ENCODE assay signal across 17 cellular contexts in the genomic region with DNA sequence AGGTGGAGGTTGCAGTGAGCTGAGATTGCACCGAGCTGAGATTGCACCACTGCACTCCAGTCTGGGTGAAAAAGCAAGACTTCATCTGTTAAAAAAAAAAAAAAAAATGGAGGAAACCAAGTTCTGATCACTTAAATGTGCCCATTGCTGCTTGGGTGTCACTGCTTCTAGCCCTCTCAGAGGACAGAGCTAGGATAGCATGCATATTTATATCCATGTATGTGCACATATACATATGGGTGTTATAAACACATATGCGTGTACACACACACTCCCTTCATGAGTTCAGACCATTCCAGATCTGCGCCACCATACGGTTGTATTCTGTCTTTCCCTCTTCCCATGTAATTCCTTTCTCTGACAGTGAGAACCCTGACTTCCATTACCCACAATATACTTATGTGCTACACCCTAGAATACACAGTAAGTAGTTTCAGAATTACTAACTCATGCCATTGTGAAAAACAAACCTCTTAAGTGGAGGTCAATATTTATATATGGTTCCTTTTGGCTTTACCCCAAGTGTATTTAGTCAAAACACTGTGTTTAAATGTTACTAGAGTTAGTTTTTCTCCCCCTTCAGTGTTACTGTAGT.
DNase-seq lines count a peak whose midpoint lies in the region; ATAC-seq and TF ChIP-seq lines count a peak whose summit lies in the region.
"Had no signal": no experiment of that assay in that cellular context is flagged by ENCODE, and none has a peak within 500 bp of the region (broad histone marks: within the 10 kb centered on the region; RNA-seq: fewer than 3 reads in every experiment).

No MANE protein-coding gene starts in this region.

- H3K4me3 ChIP-seq in upper lobe of right lung: no peak overlapping the region
- H3K4me3 ChIP-seq: psoas muscle, uterus had no signal

- no peaks in the 10 kb centered on the region for H3K9me3 ChIP-seq in upper lobe of right lung
- H3K9me3 ChIP-seq: psoas muscle, uterus had no signal

- intact Hi-C loops in upper lobe of right lung (cut with DNase I): no loop called here

- H3K27me3 ChIP-seq in upper lobe of right lung: no peaks in the 10 kb centered on the region
- H3K27me3 ChIP-seq: uterus had no signal

- H3K27ac Mint-ChIP-seq in activated CD8-positive, alpha-beta memory T cell treated with anti-CD3 and anti-CD28 coated beads, Interleukin-2, amount 10 ng/mL, durations not matched to agents 7 days and 5 days: peak overlapping the region; percentile 23
- H3K27ac Mint-ChIP-seq: activated CD4-positive, alpha-beta T cell treated with anti-CD3 and anti-CD28 coated beads, Interleukin-2, amount 10 ng/mL, durations not matched to agents 7 days and 5 days; T-helper 1 cell treated with Interleukin-12 subunit alpha and Interleukin-12 subunit beta and Interleukin-4 antibody, amounts not matched to agents 30 μg/mL and 1 μg/mL, for 36 hours had no signal

- no peak for DNase-seq in activated CD8-positive, alpha-beta memory T cell treated with anti-CD3 and anti-CD28 coated beads, Interleukin-2, amount 10 ng/mL, durations not matched to agents 7 days and 5 days
- no peak for DNase-seq in activated CD8-positive, alpha-beta memory T cell treated with anti-CD3 and anti-CD28 coated beads, Interleukin-2, amount 50 U/mL, for 48 hours
- DNase-seq in NCI-H345 treated with DMSO at 0.1 percent for 48 hours (lab: John Stamatoyannopoulos, UW; ENCODE audit: unreplicated experiment): peak; percentile 6
- DNase-seq in upper lobe of right lung: no peak
- DNase-seq in omental fat pad (ENCODE audit: low spot score): no peak
- DNase-seq: activated CD4-positive, alpha-beta T cell treated with anti-CD3 and anti-CD28 coated beads, Interleukin-2, amount 10 ng/mL, durations not matched to agents 7 days and 5 days; activated effector memory CD4-positive, alpha-beta T cell treated with Interleukin-2 at 50 U/mL for 16 hours; Calu3; foreskin fibroblast; NCI-H446; psoas muscle; stimulated activated CD8-positive, alpha-beta memory T cell treated with anti-CD3 and anti-CD28 coated beads, Interleukin-4, amount 100 ng/mL, for 48 hours; uterus had no signal

- no peaks in the 10 kb centered on the region for H3K27me3 Mint-ChIP-seq in activated CD8-positive, alpha-beta memory T cell treated with anti-CD3 and anti-CD28 coated beads, Interleukin-2, amount 10 ng/mL, durations not matched to agents 7 days and 5 days
- H3K27me3 Mint-ChIP-seq: activated CD4-positive, alpha-beta T cell treated with anti-CD3 and anti-CD28 coated beads, Interleukin-2, amount 10 ng/mL, durations not matched to agents 7 days and 5 days had no signal

- H3K4me1 Mint-ChIP-seq in activated CD8-positive, alpha-beta memory T cell treated with anti-CD3 and anti-CD28 coated beads, Interleukin-2, amount 10 ng/mL, durations not matched to agents 7 days and 5 days: peaks cover 18% of the 10 kb centered on the region

- H3K4me1 ChIP-seq in upper lobe of right lung: no peaks in the 10 kb centered on the region

- peak; percentile 62 for ATAC-seq in activated CD8-positive, alpha-beta memory T cell treated with anti-CD3 and anti-CD28 coated beads, Interleukin-2, amount 10 ng/mL, durations not matched to agents 7 days and 5 days
- peak; percentile 88 for ATAC-seq in HG02884 (IDR thresholded peaks at IDR 0.05; ENCODE audit: unreplicated experiment)
- peak; percentile 62 for ATAC-seq in upper lobe of right lung
- no peak for ATAC-seq in HG03159 (IDR thresholded peaks at IDR 0.05; ENCODE audit: unreplicated experiment)
- no peak for ATAC-seq in omental fat pad (ENCODE audit: low FRiP score)
- no peak for ATAC-seq in GM18520 (IDR thresholded peaks at IDR 0.05; ENCODE audit: unreplicated experiment)
- ATAC-seq: psoas muscle had no signal

- CTCF ChIA-PET in activated CD8-positive, alpha-beta memory T cell treated with anti-CD3 and anti-CD28 coated beads, Interleukin-2, amount 10 ng/mL, durations not matched to agents 7 days and 5 days (lab: Charles Lee): interaction anchor here (0.7 kb wide), 1 partner anchor 33 kb away, joined by 3 read pairs; no protein-coding TSS in a partner anchor

- H3K9me3 Mint-ChIP-seq in activated CD8-positive, alpha-beta memory T cell treated with anti-CD3 and anti-CD28 coated beads, Interleukin-2, amount 10 ng/mL, durations not matched to agents 7 days and 5 days (ENCODE audit: low read depth): no peaks in the 10 kb centered on the region
- H3K9me3 Mint-ChIP-seq: activated CD4-positive, alpha-beta T cell treated with anti-CD3 and anti-CD28 coated beads, Interleukin-2, amount 10 ng/mL, durations not matched to agents 7 days and 5 days; T-helper 1 cell treated with Interleukin-12 subunit alpha and Interleukin-12 subunit beta and Interleukin-4 antibody, amounts not matched to agents 30 μg/mL and 1 μg/mL, for 36 hours had no signal

- TF ChIP-seq CTCF in upper lobe of right lung (IDR thresholded peaks at IDR 0.05): no peak
- TF ChIP-seq CTCF in omental fat pad (IDR thresholded peaks at IDR 0.05): no peak

- H3K4me3 Mint-ChIP-seq in activated CD8-positive, alpha-beta memory T cell treated with anti-CD3 and anti-CD28 coated beads, Interleukin-2, amount 10 ng/mL, durations not matched to agents 7 days and 5 days: no peak overlapping the region
- H3K4me3 Mint-ChIP-seq: activated CD4-positive, alpha-beta T cell treated with anti-CD3 and anti-CD28 coated beads, Interleukin-2, amount 10 ng/mL, durations not matched to agents 7 days and 5 days; T-helper 1 cell treated with Interleukin-12 subunit alpha and Interleukin-12 subunit beta and Interleukin-4 antibody, amounts not matched to agents 30 μg/mL and 1 μg/mL, for 36 hours had no signal

- no peak overlapping the region for H3K27ac ChIP-seq in upper lobe of right lung
- H3K27ac ChIP-seq: psoas muscle, uterus had no signal

- peaks cover 28% of the 10 kb centered on the region for H3K36me3 Mint-ChIP-seq in activated CD8-positive, alpha-beta memory T cell treated with anti-CD3 and anti-CD28 coated beads, Interleukin-2, amount 10 ng/mL, durations not matched to agents 7 days and 5 days

- H3K36me3 ChIP-seq in upper lobe of right lung: peaks cover 28% of the 10 kb centered on the region
- H3K36me3 ChIP-seq: uterus had no signal

Comparison
In these comparisons a context has a peak if more than half of its experiments do, and no peak if none do; other contexts are left out.
1. ATAC-seq: peak in activated CD8-positive, alpha-beta memory T cell treated with anti-CD3 and anti-CD28 coated beads, Interleukin-2, amount 10 ng/mL, durations not matched to agents 7 days and 5 days (single experiment), HG02884 (single experiment) and upper lobe of right lung (single experiment); none in HG03159 (single experiment), omental fat pad (single experiment) and GM18520 (single experiment).